8 cellular contexts compared by ENCODE assay signal in the genomic region with DNA sequence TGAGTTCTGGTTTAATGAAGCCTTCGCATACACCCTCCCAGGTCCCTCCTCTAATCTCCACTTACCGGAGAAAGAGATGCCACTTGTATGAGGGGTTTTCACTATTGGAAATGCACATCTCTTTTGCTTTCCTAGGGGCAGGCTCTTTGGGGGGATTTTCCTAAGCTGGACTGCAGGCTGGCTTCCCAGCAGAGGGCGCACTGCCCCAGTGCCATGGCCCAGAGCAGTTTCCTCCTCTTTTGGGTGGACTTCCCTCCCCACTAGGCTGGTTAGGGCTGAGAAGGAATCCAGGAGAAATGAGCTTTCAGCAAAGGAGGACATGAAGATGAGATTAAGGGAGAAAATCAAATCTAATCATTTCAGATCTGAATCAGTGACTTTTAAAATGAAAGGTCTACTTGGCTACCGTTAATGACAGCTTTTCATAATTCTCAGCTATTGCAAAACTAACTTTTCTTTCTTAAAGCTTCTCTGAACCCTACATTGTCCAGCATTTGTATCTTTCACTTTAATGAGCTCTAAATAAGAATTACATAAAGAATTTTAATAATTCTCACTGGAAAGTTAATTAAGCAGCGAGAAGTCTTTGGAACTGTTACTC.
DNase-seq lines count a peak whose midpoint lies in the region; ATAC-seq and TF ChIP-seq lines count a peak whose summit lies in the region.

No MANE protein-coding gene starts in this region.

- no peak overlapping the region for H4K8ac ChIP-seq in trophoblast cell (ENCODE audit: low read depth, low read length)

- no peaks in the 10 kb centered on the region for H3K36me3 Mint-ChIP-seq in CD14-positive monocyte

- intact Hi-C loops in CD14-positive monocyte (cut with micrococcal nuclease): loop anchor here (5.0 to 10.0 kb wide), 2 partner anchors 1557 to 1560 kb away; no protein-coding TSS in a partner anchor

- TF ChIP-seq CTCF in CD14-positive monocyte (IDR thresholded peaks at IDR 0.05) (peak; percentile 87), GM13977 (IDR thresholded peaks at IDR 0.05; ENCODE audit: extremely low read depth, insufficient read depth, missing control alignments) (peak; percentile 96)

- DNase-seq in CD14-positive monocyte (ENCODE audit: low spot score) (no peak), GM13977 (ENCODE audit: low spot score) (peak; percentile 28), SJCRH30 (peak; percentile 40 to 67), fibroblast of peridontal ligament (ENCODE audit: extremely low read depth) (peak; percentile 34), trophoblast cell (peak; percentile 5 to 37), epidermal melanocyte (ENCODE audit: insufficient read length, low spot score) (no peak)

- H3K79me1 ChIP-seq in trophoblast cell (ENCODE audit: low read length): no peaks in the 10 kb centered on the region

- no peak overlapping the region for H3K23ac ChIP-seq in trophoblast cell (ENCODE audit: low read length)

- H3K4me1 ChIP-seq in SJCRH30 (no peaks in the 10 kb centered on the region), trophoblast cell (ENCODE audit: control insufficient read depth in 1 of 2, insufficient read depth in 2 of 2, low read length in 2 of 2) (no peaks in the 10 kb centered on the region)

- peaks cover 0 to 3% (median 0%) of the 10 kb centered on the region in 7 donors for H3K9me3 Mint-ChIP-seq in CD14-positive monocyte

- H2BK120ac ChIP-seq in trophoblast cell (ENCODE audit: insufficient read depth, low read length, poor library complexity): no peak overlapping the region

- H3K4me3 ChIP-seq in SJCRH30: no peak overlapping the region
- H3K4me3 ChIP-seq in trophoblast cell (ENCODE audit: low read depth, low read length): no peak overlapping the region

- no peak overlapping the region for H2BK5ac ChIP-seq in trophoblast cell (ENCODE audit: low read depth, low read length, poor library complexity)

- H3K14ac ChIP-seq in trophoblast cell (ENCODE audit: low read length): no peak overlapping the region

- H3K27ac Mint-ChIP-seq in CD14-positive monocyte: no peak overlapping the region

- H3K9ac ChIP-seq in trophoblast cell (ENCODE audit: low read length): no peak overlapping the region

- no peak overlapping the region for H3K4me2 ChIP-seq in trophoblast cell (ENCODE audit: low read length)

- no peak overlapping the region for H4K12ac ChIP-seq in trophoblast cell (ENCODE audit: low read depth, low read length)

- H3K9me3 ChIP-seq in SJCRH30 (replicated peaks) (no peaks in the 10 kb centered on the region), trophoblast cell (ENCODE audit: insufficient read depth, low read depth, low read length) (no peaks in the 10 kb centered on the region)

- no peak overlapping the region for H3K18ac ChIP-seq in trophoblast cell (ENCODE audit: low read length)

- H3K27ac ChIP-seq in SJCRH30 (no peak overlapping the region), trophoblast cell (ENCODE audit: low read depth, low read length) (no peak overlapping the region)

- H2AK5ac ChIP-seq in trophoblast cell (ENCODE audit: low read length): no peak overlapping the region

- no peak overlapping the region for H4K91ac ChIP-seq in trophoblast cell (ENCODE audit: low read depth, low read length)

- no CpG with 5 or more reads among the region's 5 CpGs for WGBS in trophoblast cell (ENCODE audit: extremely low coverage, insufficient coverage, insufficient read length)

- H3K79me2 ChIP-seq in trophoblast cell (ENCODE audit: control insufficient read depth, insufficient read depth, low read length, poor library complexity): no peaks in the 10 kb centered on the region

- H2BK12ac ChIP-seq in trophoblast cell (ENCODE audit: low read length): no peak overlapping the region

- peak overlapping the region in 1 of 2 donors; percentile 73 for H3K4me3 Mint-ChIP-seq in CD14-positive monocyte

- H3K27me3 Mint-ChIP-seq in CD14-positive monocyte (ENCODE audit: low read depth in 3 of 3): peaks cover 0 to 2% (median 0%) of the 10 kb centered on the region in 3 donors

- in situ Hi-C loops in GM13977 (cut with MboI; ENCODE audit: low pct_unique_long_range_greater_than_20kb, low sequenced_read_pairs, unreplicated experiment): loop anchor here (25.0 kb wide), 1 partner anchor 1537 kb away; a partner anchor contains a TSS

- H3K36me3 ChIP-seq in SJCRH30: no peaks in the 10 kb centered on the region
- no peaks in the 10 kb centered on the region for H3K36me3 ChIP-seq in trophoblast cell (ENCODE audit: control insufficient read depth in 1 of 2, insufficient read depth in 2 of 2, low read length in 2 of 2)

- no peaks in the 10 kb centered on the region for H3K27me3 ChIP-seq in SJCRH30
- H3K27me3 ChIP-seq in trophoblast cell (ENCODE audit: insufficient read depth, low read length): peaks cover 3% of the 10 kb centered on the region

- H3K4me1 Mint-ChIP-seq in CD14-positive monocyte: peaks cover 5% of the 10 kb centered on the region

- no peak overlapping the region for H3K4ac ChIP-seq in trophoblast cell (ENCODE audit: low read depth, low read length)

- peak; percentile 83 for ATAC-seq in HG03432 (IDR thresholded peaks at IDR 0.05; ENCODE audit: unreplicated experiment)
- no peak for ATAC-seq in GM21367 (IDR thresholded peaks at IDR 0.05; ENCODE audit: unreplicated experiment)

- H2AFZ ChIP-seq in trophoblast cell (ENCODE audit: insufficient read depth, low read length, poor library complexity): no peak overlapping the region

Comparison
In these comparisons a context has a peak if more than half of its experiments do, and no peak if none do; other contexts are left out.
1. DNase-seq: peak in GM13977 (single experiment), SJCRH30 (2 of 2), fibroblast of peridontal ligament (single experiment) and trophoblast cell (2 of 2); none in CD14-positive monocyte (single experiment) and epidermal melanocyte (single experiment).